Comparison of ENCODE assay signal across 8 cellular contexts in genomic region chr4:40301592-40301991, GRCh38. TPM values are rescaled to one million over a fixed set of nuclear protein-coding genes. Genes with fewer than 3 reads are reported as not detected.
DNase-seq lines count a peak whose midpoint lies in the region; ATAC-seq and TF ChIP-seq lines count a peak whose summit lies in the region.

No MANE protein-coding gene starts in this region.

- no peaks in the 10 kb centered on the region for H3K4me1 ChIP-seq in ascending aorta

- H3K27ac Mint-ChIP-seq in activated T-cell treated with anti-CD3 and anti-CD28 coated beads, Interleukin-2, amount 50 U/mL, for 24 hours = peak overlapping the region; percentile 94

- no peaks in the 10 kb centered on the region for H3K36me3 ChIP-seq in ascending aorta

- H3K9me3 Mint-ChIP-seq in activated T-cell treated with anti-CD3 and anti-CD28 coated beads, Interleukin-2, amount 50 U/mL, for 24 hours = peaks cover 9% of the 10 kb centered on the region

- no peaks in the 10 kb centered on the region for H3K9me3 ChIP-seq in ascending aorta

- TF ChIP-seq CTCF in ascending aorta (IDR thresholded peaks at IDR 0.05) = no peak

- H3K4me1 Mint-ChIP-seq in activated T-cell treated with anti-CD3 and anti-CD28 coated beads, Interleukin-2, amount 50 U/mL, for 24 hours (ENCODE audit: low read depth) = peaks cover 84% of the 10 kb centered on the region

- peak; percentile 67 for ATAC-seq in HG03342 (IDR thresholded peaks at IDR 0.05; ENCODE audit: unreplicated experiment)
- peak; percentile 11 for ATAC-seq in stimulated activated naive CD8-positive, alpha-beta T cell treated with anti-CD3 and anti-CD28 coated beads, Interleukin-15, Interleukin-2, amounts not matched to agents 100 U/mL and 50 U/mL, for 24 hours

- H3K4me3 Mint-ChIP-seq in activated T-cell treated with anti-CD3 and anti-CD28 coated beads, Interleukin-2, amount 50 U/mL, for 24 hours = peak overlapping the region; percentile 69

- intact Hi-C loops in ascending aorta (cut with DNase I) = no loop called here

- H3K27ac ChIP-seq in ascending aorta = no peak overlapping the region

- peak; percentile 69 for DNase-seq in activated gamma-delta T cell treated with Interleukin-2 at 50 U/mL for 16 hours
- no peak for DNase-seq in activated gamma-delta T cell (lab: John Stamatoyannopoulos, UW)
- peak; percentile 61 for DNase-seq in activated T-cell treated with anti-CD3 and anti-CD28 coated beads, Interleukin-2, amount 50 U/mL, for 24 hours
- DNase-seq in stimulated activated naive CD8-positive, alpha-beta T cell treated with anti-CD3 and anti-CD28 coated beads, Interleukin-15, Interleukin-2, amounts not matched to agents 100 U/mL and 50 U/mL, for 24 hours = peak; percentile 49
- DNase-seq in 8988T = no peak
- no peak for DNase-seq in ascending aorta (ENCODE audit: low spot score in 2 of 2)
- no peak for DNase-seq in NCI-H526 (lab: John Stamatoyannopoulos, UW)

- no peaks in the 10 kb centered on the region for H3K27me3 Mint-ChIP-seq in activated T-cell treated with anti-CD3 and anti-CD28 coated beads, Interleukin-2, amount 50 U/mL, for 24 hours

- no peaks in the 10 kb centered on the region for H3K27me3 ChIP-seq in ascending aorta

- no peak overlapping the region for H3K4me3 ChIP-seq in ascending aorta

- H3K36me3 Mint-ChIP-seq in activated T-cell treated with anti-CD3 and anti-CD28 coated beads, Interleukin-2, amount 50 U/mL, for 24 hours (ENCODE audit: low read depth) = peaks cover 15% of the 10 kb centered on the region

RNA-seq across cellular contexts. Expression of gene CHRNA9, which starts 33.5 kb away (rescaled TPM):
- total RNA-seq in ascending aorta = not detected

Comparison
In these comparisons a context has a peak if more than half of its experiments do, and no peak if none do; other contexts are left out.
1. DNase-seq: peak in activated gamma-delta T cell treated with Interleukin-2 at 50 U/mL for 16 hours (single experiment), activated T-cell treated with anti-CD3 and anti-CD28 coated beads, Interleukin-2, amount 50 U/mL, for 24 hours (single experiment) and stimulated activated naive CD8-positive, alpha-beta T cell treated with anti-CD3 and anti-CD28 coated beads, Interleukin-15, Interleukin-2, amounts not matched to agents 100 U/mL and 50 U/mL, for 24 hours (single experiment); none in activated gamma-delta T cell (single experiment), 8988T (single experiment), ascending aorta (0 of 2) and NCI-H526 (0 of 2).